Comparison of ENCODE assay signal across 1 cellular context in the genomic region with DNA sequence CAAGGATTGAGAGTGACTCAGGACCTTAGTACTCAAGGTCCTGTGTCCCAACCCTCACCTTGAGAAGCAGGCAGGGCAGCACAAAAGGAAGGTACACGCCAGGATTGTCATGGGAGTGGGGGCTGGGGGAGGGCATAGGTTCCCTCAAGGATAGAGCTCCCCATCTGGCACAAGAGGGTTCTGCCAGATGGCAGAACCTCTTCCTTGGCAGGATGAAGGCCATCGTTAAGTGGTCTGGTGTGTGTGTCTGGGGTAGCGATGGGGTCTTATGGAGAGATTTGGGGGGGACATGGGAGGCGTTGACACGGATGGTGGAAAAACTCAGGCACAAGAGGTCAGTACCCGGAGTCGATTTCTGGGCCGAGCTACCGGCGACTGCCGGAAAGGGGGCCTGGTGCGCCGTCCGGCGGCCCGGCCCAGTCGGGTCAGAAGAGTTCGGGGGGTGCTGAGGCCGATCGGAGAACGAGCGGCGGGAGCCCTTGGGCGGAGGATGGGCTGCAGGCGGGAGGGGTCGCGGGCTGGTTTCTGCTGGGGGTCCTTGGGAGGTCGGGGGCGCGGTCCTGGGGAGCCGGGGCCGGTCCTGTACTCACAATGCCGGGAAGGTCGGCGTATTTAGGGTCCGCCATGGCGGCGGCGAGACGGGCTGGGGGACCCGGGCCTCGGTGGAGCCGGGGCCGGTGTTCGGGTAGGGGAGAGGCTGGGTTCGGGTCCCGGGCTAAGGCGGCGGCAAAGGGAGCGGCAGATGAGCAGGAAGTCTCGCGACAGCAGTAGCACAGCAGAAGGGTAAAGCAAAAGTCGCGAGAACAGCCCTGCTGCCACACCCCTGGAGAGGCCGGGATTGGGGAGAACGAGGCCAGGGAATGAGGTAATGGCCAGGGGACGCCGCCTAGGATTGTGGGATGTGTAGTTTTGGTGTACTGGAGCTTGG.
A peak's percentile ranks its signal among the peaks of the same experiment; 100 is the strongest.
TF ChIP-seq lines count a peak whose summit lies in the region.

A gene (minus strand): TSS at position 755 of the 928 bp plus-strand sequence. CDS start 129 bp downstream, at position 626.

TF ChIP-seq in neural cell, 6 proteins besides CTCF, POLR2A, EP300 and RAD21 (continued from another document):
- TF ChIP-seq, protein P1, sequence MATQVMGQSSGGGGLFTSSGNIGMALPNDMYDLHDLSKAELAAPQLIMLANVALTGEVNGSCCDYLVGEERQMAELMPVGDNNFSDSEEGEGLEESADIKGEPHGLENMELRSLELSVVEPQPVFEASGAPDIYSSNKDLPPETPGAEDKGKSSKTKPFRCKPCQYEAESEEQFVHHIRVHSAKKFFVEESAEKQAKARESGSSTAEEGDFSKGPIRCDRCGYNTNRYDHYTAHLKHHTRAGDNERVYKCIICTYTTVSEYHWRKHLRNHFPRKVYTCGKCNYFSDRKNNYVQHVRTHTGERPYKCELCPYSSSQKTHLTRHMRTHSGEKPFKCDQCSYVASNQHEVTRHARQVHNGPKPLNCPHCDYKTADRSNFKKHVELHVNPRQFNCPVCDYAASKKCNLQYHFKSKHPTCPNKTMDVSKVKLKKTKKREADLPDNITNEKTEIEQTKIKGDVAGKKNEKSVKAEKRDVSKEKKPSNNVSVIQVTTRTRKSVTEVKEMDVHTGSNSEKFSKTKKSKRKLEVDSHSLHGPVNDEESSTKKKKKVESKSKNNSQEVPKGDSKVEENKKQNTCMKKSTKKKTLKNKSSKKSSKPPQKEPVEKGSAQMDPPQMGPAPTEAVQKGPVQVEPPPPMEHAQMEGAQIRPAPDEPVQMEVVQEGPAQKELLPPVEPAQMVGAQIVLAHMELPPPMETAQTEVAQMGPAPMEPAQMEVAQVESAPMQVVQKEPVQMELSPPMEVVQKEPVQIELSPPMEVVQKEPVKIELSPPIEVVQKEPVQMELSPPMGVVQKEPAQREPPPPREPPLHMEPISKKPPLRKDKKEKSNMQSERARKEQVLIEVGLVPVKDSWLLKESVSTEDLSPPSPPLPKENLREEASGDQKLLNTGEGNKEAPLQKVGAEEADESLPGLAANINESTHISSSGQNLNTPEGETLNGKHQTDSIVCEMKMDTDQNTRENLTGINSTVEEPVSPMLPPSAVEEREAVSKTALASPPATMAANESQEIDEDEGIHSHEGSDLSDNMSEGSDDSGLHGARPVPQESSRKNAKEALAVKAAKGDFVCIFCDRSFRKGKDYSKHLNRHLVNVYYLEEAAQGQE (IDR thresholded peaks at IDR 0.05; ENCODE audit: borderline replicate concordance), result peak; percentile 49
- TF ChIP-seq SMC3 (conservative IDR thresholded peaks at IDR 0.05; ENCODE audit: poor library complexity), result no peak
